In the genomic region with DNA sequence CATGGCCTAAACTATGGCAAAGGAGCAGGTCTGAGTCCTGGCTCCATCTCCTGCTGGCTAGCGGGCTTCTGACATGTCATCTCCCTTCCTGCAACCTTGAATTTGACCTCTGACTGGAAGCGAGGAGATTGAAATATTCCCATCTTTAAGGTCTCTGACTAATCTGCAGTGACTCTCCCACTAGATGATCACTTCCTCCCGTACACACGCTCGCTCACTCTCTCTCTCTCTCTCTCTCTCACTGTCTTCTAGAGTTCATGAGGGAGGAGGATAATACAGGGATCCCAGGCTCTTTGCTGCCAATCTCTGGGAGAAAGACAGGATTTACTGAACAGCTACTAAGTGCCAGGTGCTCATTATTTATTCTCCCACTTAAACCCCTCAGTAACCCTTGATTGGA, we compare ENCODE assay signal across 8 cellular contexts.
DNase-seq lines count a peak whose midpoint lies in the region; ATAC-seq, FAIRE-seq and TF ChIP-seq lines count a peak whose summit lies in the region.

No MANE protein-coding gene starts in this region.

- WGBS in H1 (ENCODE audit: extremely low coverage in 1 of 2, insufficient coverage in 1 of 2, insufficient read length in 1 of 2, insufficient replicate concordance in 2 of 2, low coverage in 1 of 2, low lambda C conversion rate in 2 of 2, missing lambda C conversion rate in 1 of 2), 2 experiments = 96% methylated on average over 5 of the region's 5 CpGs; no CpG with 5 or more reads in 1 of the 2 experiments

- H4K5ac ChIP-seq in H1 (ENCODE audit: insufficient read length, low read depth, low read length) = no peak overlapping the region

- H3K4me2 ChIP-seq in H1 (ENCODE audit: insufficient read depth in 1 of 2, low read depth in 2 of 2, low read length in 2 of 2) = no peak overlapping the region

- H2BK12ac ChIP-seq in H1 (ENCODE audit: low read depth, low read length) = no peak overlapping the region

- peak overlapping the region; percentile 76 for H3K27ac Mint-ChIP-seq in CD8-positive, alpha-beta T cell
- H3K27ac Mint-ChIP-seq in osteocyte (ENCODE audit: unreplicated experiment) = peak overlapping the region; percentile 88

- H3K18ac ChIP-seq in H1 (ENCODE audit: extremely low read depth, low read length) = no peak overlapping the region

- H3K4ac ChIP-seq in H1 (replicated peaks; ENCODE audit: insufficient read length, low read depth, low read length) = no peak overlapping the region

- TF ChIP-seq EP300 in H1 (IDR thresholded peaks at IDR 0.05; ENCODE audit: borderline replicate concordance in 1 of 2, low read depth in 2 of 2, low read length in 2 of 2) = no peak

- H2AK5ac ChIP-seq in H1 (ENCODE audit: low read depth, low read length) = no peak overlapping the region

- no peak overlapping the region for H3K9ac ChIP-seq in H1 (replicated peaks in 1 of 4; ENCODE audit: extremely low read depth in 1 of 4, low read depth in 3 of 4, low read length in 3 of 4)

- no peak overlapping the region for H2BK20ac ChIP-seq in H1 (ENCODE audit: low read length)

- H4K20me1 ChIP-seq in H1 (replicated peaks in 1 of 2; ENCODE audit: control insufficient read depth in 1 of 2, insufficient read depth in 2 of 2, low read length in 2 of 2) = no peaks in the 10 kb centered on the region

- H3K4me1 ChIP-seq in CD8-positive, alpha-beta T cell (ENCODE audit: insufficient read depth, low read length) = peaks cover 29% of the 10 kb centered on the region
- no peaks in the 10 kb centered on the region for H3K4me1 ChIP-seq in H1 (replicated peaks in 1 of 4; ENCODE audit: control insufficient read depth in 3 of 4, insufficient read depth in 4 of 4, low read length in 3 of 4)

- no peak for TF ChIP-seq RAD21 in H1 (IDR thresholded peaks at IDR 0.05 in 1 of 2, conservative IDR thresholded peaks at IDR 0.05 in 1 of 2; ENCODE audit: low read depth in 2 of 2, low read length in 2 of 2)

- H3K9me3 ChIP-seq in CD8-positive, alpha-beta T cell (ENCODE audit: low read length) = no peaks in the 10 kb centered on the region
- H3K9me3 ChIP-seq in H1 (ENCODE audit: insufficient read depth in 2 of 2, low read depth in 1 of 2, low read length in 1 of 2) = no peaks in the 10 kb centered on the region
- no peaks in the 10 kb centered on the region for H3K9me3 ChIP-seq in WERI-Rb-1 (ENCODE audit: severe bottlenecking)

- no peaks in the 10 kb centered on the region for H3K79me2 ChIP-seq in H1 (ENCODE audit: control insufficient read depth in 1 of 2, insufficient read depth in 2 of 2, low read length in 2 of 2)

- no peaks in the 10 kb centered on the region for H3K36me3 ChIP-seq in CD8-positive, alpha-beta T cell (ENCODE audit: insufficient read depth, low read length)
- H3K36me3 ChIP-seq in H1 (ENCODE audit: control insufficient read depth in 2 of 4, insufficient read depth in 4 of 4, low read length in 3 of 4) (no peaks in the 10 kb centered on the region), WERI-Rb-1 (no peaks in the 10 kb centered on the region)

- peaks cover 31% of the 10 kb centered on the region for H3K4me1 Mint-ChIP-seq in CD8-positive, alpha-beta T cell (ENCODE audit: low read depth)
- peaks cover 37% of the 10 kb centered on the region for H3K4me1 Mint-ChIP-seq in osteocyte (ENCODE audit: unreplicated experiment)

- no peak for ATAC-seq in CD8-positive, alpha-beta T cell

- H3K36me3 Mint-ChIP-seq in CD8-positive, alpha-beta T cell = no peaks in the 10 kb centered on the region
- no peaks in the 10 kb centered on the region for H3K36me3 Mint-ChIP-seq in osteocyte (ENCODE audit: unreplicated experiment)

- no peaks in the 10 kb centered on the region for H3K9me3 Mint-ChIP-seq in CD8-positive, alpha-beta T cell
- no peaks in the 10 kb centered on the region for H3K9me3 Mint-ChIP-seq in osteocyte (ENCODE audit: unreplicated experiment)

- H3K79me1 ChIP-seq in H1 (ENCODE audit: low read depth, low read length) = no peaks in the 10 kb centered on the region

- CTCF ChIA-PET in CD8-positive, alpha-beta T cell (lab: Charles Lee) = interaction anchor here (0.7 to 10.3 kb wide), 5 partner anchors 10 to 1580 kb away, joined by 3 to 179 read pairs (median 3); no protein-coding TSS in a partner anchor
- CTCF ChIA-PET in H1 (lab: Charles Lee; ENCODE audit: partially characterized antibody) = interaction anchor here (1.5 to 6.2 kb wide), 3 partner anchors 162 to 571 kb away, joined by 3 to 88 read pairs (median 72); no protein-coding TSS in a partner anchor

- H2BK120ac ChIP-seq in H1 (replicated peaks; ENCODE audit: low read depth, low read length) = no peak overlapping the region

- intact Hi-C loops in CD8-positive, alpha-beta T cell (cut with DNase I, micrococcal nuclease) = loop anchor here (5.0 kb wide), 2 partner anchors 232 to 723 kb away; a partner anchor contains a TSS
- intact Hi-C loops in posterior cingulate gyrus (cut with DNase I) = loop anchor here (10.0 kb wide), 1 partner anchor 161 kb away; no protein-coding TSS in a partner anchor

- H2BK15ac ChIP-seq in H1 (ENCODE audit: low read length) = no peak overlapping the region

- H3K14ac ChIP-seq in H1 (ENCODE audit: insufficient read length) = peak overlapping the region; percentile 51

- no peaks in the 10 kb centered on the region for H3K27me3 ChIP-seq in CD8-positive, alpha-beta T cell (ENCODE audit: insufficient read depth, low read length)
- H3K27me3 ChIP-seq in H1 (replicated peaks in 1 of 4; ENCODE audit: control insufficient read depth in 3 of 4, extremely low read depth in 1 of 4, insufficient read depth in 3 of 4, low read length in 3 of 4) (no peaks in the 10 kb centered on the region), WERI-Rb-1 (ENCODE audit: insufficient read depth, low read depth, severe bottlenecking) (no peaks in the 10 kb centered on the region)

- POLR2A ChIA-PET in CD8-positive, alpha-beta T cell (lab: Charles Lee) = no interaction called here
- POLR2A ChIA-PET in H1 (lab: Charles Lee; ENCODE audit: partially characterized antibody) = interaction anchor here (0.7 kb wide), 1 partner anchor 182 kb away, joined by 3 read pairs; no protein-coding TSS in a partner anchor

- no peak overlapping the region for H2BK5ac ChIP-seq in H1 (ENCODE audit: low read depth, low read length)

- no peak for FAIRE-seq in H1 (lab: Jason Lieb, UNC)

- H2AFZ ChIP-seq in H1 (ENCODE audit: low read length) = no peak overlapping the region

- no peak for TF ChIP-seq POLR2A in H1 (IDR thresholded peaks at IDR 0.05; ENCODE audit: control extremely low read depth in 1 of 2, low read depth in 2 of 2, low read length in 2 of 2)

- H3K4me3 Mint-ChIP-seq in CD8-positive, alpha-beta T cell = peak overlapping the region; percentile 52
- no peak overlapping the region for H3K4me3 Mint-ChIP-seq in osteocyte (ENCODE audit: unreplicated experiment)

- TF ChIP-seq CTCF in CD8-positive, alpha-beta T cell (IDR thresholded peaks at IDR 0.05) = no peak
- no peak for TF ChIP-seq CTCF in H1 (IDR thresholded peaks at IDR 0.05; ENCODE audit: control extremely low read depth in 1 of 3, insufficient read depth in 1 of 3, low read depth in 1 of 3, low read length in 3 of 3)
- TF ChIP-seq CTCF in osteocyte (IDR thresholded peaks at IDR 0.05) = no peak
- TF ChIP-seq CTCF in WERI-Rb-1 (IDR thresholded peaks at IDR 0.05; ENCODE audit: low read depth, low read length) = no peak

- DNase-seq in CD8-positive, alpha-beta T cell = no peak
- DNase-seq in NOMO-1 treated with DMSO at 0.1 percent for 48 hours (lab: John Stamatoyannopoulos, UW; ENCODE audit: unreplicated experiment) (peak; percentile 50), H1 (ENCODE audit: low read depth in 1 of 2, low spot score in 2 of 2) (no peak), osteocyte (ENCODE audit: extremely low spot score, unreplicated experiment) (no peak), NCI-H1417 treated with DMSO at 0.1 percent for 48 hours (lab: John Stamatoyannopoulos, UW) (no peak), posterior cingulate gyrus (no peak), ureter (ENCODE audit: low spot score) (no peak), WERI-Rb-1 (no peak)

- no peak overlapping the region for H3K56ac ChIP-seq in H1 (replicated peaks; ENCODE audit: insufficient read length, low read depth, low read length)

- H3K23me2 ChIP-seq in H1 (ENCODE audit: low read depth, low read length) = no peaks in the 10 kb centered on the region

- H3K4me3 ChIP-seq in CD8-positive, alpha-beta T cell (ENCODE audit: low read depth, low read length) = no peak overlapping the region
- H3K4me3 ChIP-seq in H1 (ENCODE audit: extremely low read depth in 1 of 4, insufficient read depth in 2 of 4, low read depth in 3 of 4, low read length in 4 of 4) = no peak overlapping the region
- no peak overlapping the region for H3K4me3 ChIP-seq in WERI-Rb-1 (ENCODE audit: low read depth, low read length)

- H3K27me3 Mint-ChIP-seq in CD8-positive, alpha-beta T cell (ENCODE audit: low read depth) = no peaks in the 10 kb centered on the region
- H3K27me3 Mint-ChIP-seq in osteocyte (ENCODE audit: unreplicated experiment) = peaks cover 2% of the 10 kb centered on the region

- H3K23ac ChIP-seq in H1 (ENCODE audit: insufficient read length) = no peak overlapping the region

- no peak overlapping the region for H4K8ac ChIP-seq in H1 (ENCODE audit: extremely low read depth, insufficient read depth, low read length)

- H4K91ac ChIP-seq in H1 (replicated peaks; ENCODE audit: insufficient read length, low read length) = no peak overlapping the region

- no peak overlapping the region for H3K27ac ChIP-seq in CD8-positive, alpha-beta T cell (ENCODE audit: low read depth, low read length)
- H3K27ac ChIP-seq in H1 (ENCODE audit: low read depth, low read length) (no peak overlapping the region), WERI-Rb-1 (no peak overlapping the region)

TF ChIP-seq in H1, 55 proteins besides CTCF, POLR2A, EP300 and RAD21:
- TF ChIP-seq JUND (IDR thresholded peaks at IDR 0.05; ENCODE audit: low read length) (no peak), HDAC2 (IDR thresholded peaks at IDR 0.05; ENCODE audit: borderline replicate concordance in 1 of 2, low read depth in 2 of 2, low read length in 2 of 2) (no peak), CEBPB (IDR thresholded peaks at IDR 0.05; ENCODE audit: low read depth, low read length) (no peak), SIN3A (conservative IDR thresholded peaks at IDR 0.05 in 1 of 2, IDR thresholded peaks at IDR 0.05 in 1 of 2; ENCODE audit: low read depth in 1 of 2, low read length in 2 of 2) (no peak), SUZ12 (IDR thresholded peaks at IDR 0.05; ENCODE audit: low read length) (no peak), SRF (IDR thresholded peaks at IDR 0.05; ENCODE audit: low read depth, low read length) (no peak)
- TF ChIP-seq, protein P1, sequence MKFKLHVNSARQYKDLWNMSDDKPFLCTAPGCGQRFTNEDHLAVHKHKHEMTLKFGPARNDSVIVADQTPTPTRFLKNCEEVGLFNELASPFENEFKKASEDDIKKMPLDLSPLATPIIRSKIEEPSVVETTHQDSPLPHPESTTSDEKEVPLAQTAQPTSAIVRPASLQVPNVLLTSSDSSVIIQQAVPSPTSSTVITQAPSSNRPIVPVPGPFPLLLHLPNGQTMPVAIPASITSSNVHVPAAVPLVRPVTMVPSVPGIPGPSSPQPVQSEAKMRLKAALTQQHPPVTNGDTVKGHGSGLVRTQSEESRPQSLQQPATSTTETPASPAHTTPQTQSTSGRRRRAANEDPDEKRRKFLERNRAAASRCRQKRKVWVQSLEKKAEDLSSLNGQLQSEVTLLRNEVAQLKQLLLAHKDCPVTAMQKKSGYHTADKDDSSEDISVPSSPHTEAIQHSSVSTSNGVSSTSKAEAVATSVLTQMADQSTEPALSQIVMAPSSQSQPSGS (IDR thresholded peaks at IDR 0.05; ENCODE audit: low read length) = no peak
